8 cellular contexts compared by ENCODE assay signal in the genomic region with DNA sequence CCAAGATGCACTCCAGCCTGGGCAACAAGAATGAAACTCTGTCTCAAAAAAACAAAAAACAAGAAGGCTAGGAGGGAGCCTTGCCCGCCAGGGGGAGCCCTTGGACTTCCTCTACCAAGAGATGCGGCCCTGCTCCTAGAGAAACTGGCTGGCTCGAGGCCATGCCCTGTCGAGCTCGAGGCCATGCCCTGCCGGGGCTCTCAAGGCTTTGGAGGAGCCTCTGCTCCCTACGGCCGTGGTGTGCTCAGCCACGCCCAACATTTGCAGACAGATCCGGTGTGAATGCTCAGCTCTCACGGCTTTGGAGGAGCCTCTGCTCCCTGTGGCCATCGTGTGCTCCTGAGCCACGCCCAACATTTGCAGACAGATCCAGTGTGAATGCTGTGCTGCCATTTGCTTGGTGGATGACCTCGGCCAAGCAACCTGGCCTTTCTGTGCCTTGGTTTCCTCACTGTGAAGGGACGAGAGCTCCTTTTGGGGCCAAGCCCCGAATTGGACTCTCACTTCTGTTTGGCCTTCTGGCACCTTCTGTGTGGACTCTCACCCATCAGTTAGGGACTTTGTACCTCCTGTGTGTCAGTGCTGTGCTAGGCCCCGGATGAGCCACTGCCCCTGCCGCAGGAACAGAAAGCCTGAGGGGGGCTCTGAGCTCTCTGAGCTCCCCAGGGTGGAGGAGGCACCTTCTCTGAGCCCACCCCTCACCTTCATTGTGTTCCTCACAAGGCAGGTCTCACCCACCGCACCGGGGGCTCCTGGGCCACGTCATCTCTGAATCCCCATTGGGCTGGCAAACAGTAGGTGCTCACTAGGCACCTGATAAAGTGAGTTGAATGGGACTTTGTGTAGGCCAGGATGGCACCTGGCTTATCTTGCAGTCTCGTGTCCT. TPM values are rescaled to one million over a fixed set of nuclear protein-coding genes. Genes with fewer than 3 reads are reported as not detected.
DNase-seq lines count a peak whose midpoint lies in the region; ATAC-seq, FAIRE-seq and TF ChIP-seq lines count a peak whose summit lies in the region.

No MANE protein-coding gene starts in this region.

- CTCF ChIA-PET in A673 (lab: Charles Lee): interaction anchor here (0.6 to 1.2 kb wide), 7 partner anchors 11 to 540 kb away, joined by 3 to 7 read pairs (median 5); no protein-coding TSS in a partner anchor
- CTCF ChIA-PET in MCF 10A (lab: Yijun Ruan, JAX): interaction anchor here (0.5 to 4.7 kb wide), 54 partner anchors 9 to 1092 kb away, joined by 3 to 150 read pairs (median 4); a partner anchor contains a TSS

- no peak overlapping the region for H3K4me3 ChIP-seq in A673 (ENCODE audit: low read depth, low read length, poor library complexity, severe bottlenecking)
- no peak overlapping the region for H3K4me3 ChIP-seq in smooth muscle cell

- no peak overlapping the region for H3K4me3 Mint-ChIP-seq in MCF 10A (ENCODE audit: unreplicated experiment)

- peak overlapping the region; percentile 72 for H3K4me2 ChIP-seq in smooth muscle cell

- H3K4me1 ChIP-seq in A673 (ENCODE audit: insufficient read depth, low read length, poor library complexity, severe bottlenecking): peaks cover 17% of the 10 kb centered on the region
- no peaks in the 10 kb centered on the region for H3K4me1 ChIP-seq in smooth muscle cell (ENCODE audit: low read depth)

- TF ChIP-seq CTCF in A673 (conservative IDR thresholded peaks at IDR 0.05; ENCODE audit: low read depth, low read length): peak; percentile 85
- TF ChIP-seq CTCF in VCaP (conservative IDR thresholded peaks at IDR 0.05): peak; percentile 100
- peak; percentile 88 for TF ChIP-seq CTCF in MCF 10A (IDR thresholded peaks at IDR 0.05; ENCODE audit: unreplicated experiment)
- TF ChIP-seq CTCF in smooth muscle cell (IDR thresholded peaks at IDR 0.05; ENCODE audit: borderline replicate concordance, insufficient read depth, poor library complexity, severe bottlenecking): peak; percentile 87

- DNase-seq in A673 (ENCODE audit: low spot score): peak; percentile 95
- DNase-seq in GM19239 (ENCODE audit: insufficient read length, low spot score): peak; percentile 84
- peak; percentile 82 for DNase-seq in NCI-H2171 (lab: John Stamatoyannopoulos, UW)
- DNase-seq in MCF 10A (ENCODE audit: unreplicated experiment): peak; percentile 93
- peak; percentile 93 for DNase-seq in iPS-NIHi7 (ENCODE audit: extremely low spot score)
- peak; percentile 85 for DNase-seq in smooth muscle cell (lab: John Stamatoyannopoulos, UW; ENCODE audit: unreplicated experiment)

- no peaks in the 10 kb centered on the region for H3K27me3 Mint-ChIP-seq in MCF 10A (ENCODE audit: insufficient read depth, unreplicated experiment)

- no peaks in the 10 kb centered on the region for H3K79me2 ChIP-seq in smooth muscle cell (ENCODE audit: low read depth)

- no peak overlapping the region for H3K27ac Mint-ChIP-seq in MCF 10A (ENCODE audit: low read depth, unreplicated experiment)

- H3K4me1 Mint-ChIP-seq in MCF 10A (ENCODE audit: insufficient read depth, unreplicated experiment): no peaks in the 10 kb centered on the region

- H4K20me1 ChIP-seq in smooth muscle cell (ENCODE audit: low read depth): no peaks in the 10 kb centered on the region

- intact Hi-C loops in A673 (cut with micrococcal nuclease; ENCODE audit: unreplicated experiment) (loop anchor here (1.0 to 2.0 kb wide), 3 partner anchors 40 to 189 kb away; no protein-coding TSS in a partner anchor), MCF 10A (cut with micrococcal nuclease) (loop anchor here (1.0 to 5.0 kb wide), 4 partner anchors 40 to 1385 kb away; a partner anchor contains a TSS)

- POLR2A ChIA-PET in A673 (lab: Charles Lee; ENCODE audit: low non-redundant PET): no interaction called here
- POLR2A ChIA-PET in MCF 10A (lab: Yijun Ruan, JAX): interaction anchor here (0.7 to 3.9 kb wide), 9 partner anchors 10 to 57 kb away, joined by 3 to 34 read pairs (median 3); a partner anchor contains a TSS

- H3K9me3 Mint-ChIP-seq in MCF 10A (ENCODE audit: unreplicated experiment): no peaks in the 10 kb centered on the region

- WGBS in smooth muscle cell (ENCODE audit: low lambda C conversion rate): 49% methylated on average over 22 of the region's 22 CpGs

- peaks cover 2% of the 10 kb centered on the region for H3F3A ChIP-seq in smooth muscle cell (ENCODE audit: low read depth)

- no peak overlapping the region for H3K9ac ChIP-seq in smooth muscle cell (ENCODE audit: low read depth)

- no peak overlapping the region for H2AFZ ChIP-seq in smooth muscle cell (ENCODE audit: low read depth)

- H3K36me3 ChIP-seq in A673 (ENCODE audit: insufficient read depth, low read length, poor library complexity, severe bottlenecking) (peaks cover 13% of the 10 kb centered on the region), smooth muscle cell (ENCODE audit: low read depth) (no peaks in the 10 kb centered on the region)

- H3K27me3 ChIP-seq in A673 (replicated peaks; ENCODE audit: insufficient read depth, low read depth, low read length, poor library complexity): no peaks in the 10 kb centered on the region
- H3K27me3 ChIP-seq in smooth muscle cell (ENCODE audit: low read depth): no peaks in the 10 kb centered on the region

- H3K27ac ChIP-seq in A673 (ENCODE audit: low read depth, low read length, poor library complexity, severe bottlenecking): no peak overlapping the region
- H3K27ac ChIP-seq in VCaP: peak overlapping the region; percentile 54
- no peak overlapping the region for H3K27ac ChIP-seq in smooth muscle cell (ENCODE audit: low read depth)

- no peak for ATAC-seq in GM21360 (IDR thresholded peaks at IDR 0.05; ENCODE audit: unreplicated experiment)

- peaks cover 20% of the 10 kb centered on the region for H3K36me3 Mint-ChIP-seq in MCF 10A (ENCODE audit: insufficient read depth, unreplicated experiment)

- H3K9me3 ChIP-seq in A673 (ENCODE audit: low read depth, low read length, poor library complexity, severe bottlenecking) (no peaks in the 10 kb centered on the region), smooth muscle cell (replicated peaks; ENCODE audit: low read depth) (no peaks in the 10 kb centered on the region)

- peak; percentile 78 for FAIRE-seq in GM19239 (lab: Jason Lieb, UNC)

- BruUV-seq in A673 (replicated peaks; lab: Mats Ljungman, UMichigan) (no TSS peak), MCF 10A (replicated peaks; lab: Mats Ljungman, UMichigan) (no TSS peak)

RNA-seq across cellular contexts. Expression of a gene that starts 14.1 kb away (rescaled TPM):
- total RNA-seq in A673 (2021): 48.1 and 52.3 TPM in 2 replicates
- 58.3 and 69.2 TPM in 2 replicates for total RNA-seq in MCF 10A (2022)
- 48.6 and 58.1 TPM in 2 replicates for total RNA-seq in smooth muscle cell
- polyA plus RNA-seq in smooth muscle cell: 94.1 and 97.5 TPM in 2 replicates

RNA-seq across cellular contexts. Expression of a gene that starts 44.6 kb away (rescaled TPM):
- 35.1 and 35.4 TPM in 2 replicates for total RNA-seq in A673 (2021)
- 45.7 and 46.4 TPM in 2 replicates for total RNA-seq in MCF 10A (2022)
- total RNA-seq in smooth muscle cell: 26.5 and 35.0 TPM in 2 replicates
- polyA plus RNA-seq in smooth muscle cell: 32.1 and 32.9 TPM in 2 replicates

RNA-seq across cellular contexts. Expression of a gene that starts 54.7 kb away (rescaled TPM):
- total RNA-seq in A673 (2021): 67.0 and 76.3 TPM in 2 replicates
- total RNA-seq in MCF 10A (2022): 31.6 and 32.8 TPM in 2 replicates
- total RNA-seq in smooth muscle cell: 16.1 and 17.7 TPM in 2 replicates
- polyA plus RNA-seq in smooth muscle cell: 26.5 and 26.6 TPM in 2 replicates
